20 cellular contexts compared by ENCODE assay signal in genomic region chrX:44918722-44919121, GRCh38. TPM values are rescaled to one million over a fixed set of nuclear protein-coding genes. Genes with fewer than 3 reads are reported as not detected.
DNase-seq lines count a peak whose midpoint lies in the region; ATAC-seq, FAIRE-seq and TF ChIP-seq lines count a peak whose summit lies in the region.
"Had no signal": no experiment of that assay in that cellular context is flagged by ENCODE, and none has a peak within 500 bp of the region (broad histone marks: within the 10 kb centered on the region; RNA-seq: fewer than 3 reads in every experiment).

No MANE protein-coding gene starts in this region.

- no peak overlapping the region for H3K27ac ChIP-seq in HEK293 (ENCODE audit: extremely low read depth, low read depth, low read length)
- no peak overlapping the region for H3K27ac ChIP-seq in K562 (ENCODE audit: extremely low read depth, low read depth, low read length)
- peak overlapping the region; percentile 8 for H3K27ac ChIP-seq in neutrophil
- no peak overlapping the region for H3K27ac ChIP-seq in effector memory CD4-positive, alpha-beta T cell (ENCODE audit: insufficient read depth, low read length, poor library complexity, severe bottlenecking)
- H3K27ac ChIP-seq in OCI-LY7 (ENCODE audit: low read depth, low read length, poor library complexity, severe bottlenecking), result no peak overlapping the region
- H3K27ac ChIP-seq: BLaER1, KMS-11 had no signal

- H3K4me1 ChIP-seq in HEK293 (ENCODE audit: control insufficient read depth, insufficient read depth, low read length) (peaks cover 21% of the 10 kb centered on the region), K562 (replicated peaks in 1 of 2; ENCODE audit: control insufficient read depth in 2 of 2, insufficient read depth in 2 of 2, low read length in 2 of 2) (peaks cover 16 to 17% of the 10 kb centered on the region in 2 experiments; a peak in 4 of 5 replicates), neutrophil (ENCODE audit: control insufficient read depth in 1 of 2, insufficient read depth in 1 of 2, low read depth in 1 of 2, low read length in 1 of 2) (peaks cover 61 to 96% of the 10 kb centered on the region in 2 experiments), OCI-LY7 (ENCODE audit: insufficient read depth, low read length, poor library complexity, severe bottlenecking) (peaks cover 19% of the 10 kb centered on the region)
- H3K4me1 ChIP-seq in effector memory CD4-positive, alpha-beta T cell (ENCODE audit: control insufficient read depth, insufficient read depth, low read length, poor library complexity, severe bottlenecking), result peaks cover 4% of the 10 kb centered on the region

- no peak for FAIRE-seq in K562 (lab: Jason Lieb, UNC)
- FAIRE-seq: G401.6, GM12892, H1, HepG2 had no signal

- TF ChIP-seq CTCF in HEK293 (tag by site-specific recombination; IDR thresholded peaks at IDR 0.05) (no peak), LNCaP clone FGC (IDR thresholded peaks at IDR 0.05; ENCODE audit: control insufficient read depth, extremely low read depth, insufficient read depth) (no peak), K562 (IDR thresholded peaks at IDR 0.05 in 2 of 3, conservative IDR thresholded peaks at IDR 0.05 in 1 of 3; ENCODE audit: insufficient read depth in 2 of 3, low read depth in 1 of 3, low read length in 3 of 3) (no peak), neutrophil (IDR thresholded peaks at IDR 0.05) (no peak), GM13976 (IDR thresholded peaks at IDR 0.05; ENCODE audit: borderline replicate concordance, control extremely low read depth, extremely low read depth, insufficient read depth, missing control alignments) (no peak), GM10248 (IDR thresholded peaks at IDR 0.05; ENCODE audit: control extremely low read depth, extremely low read depth, low read depth, missing control alignments) (no peak), OCI-LY7 (conservative IDR thresholded peaks at IDR 0.05; ENCODE audit: low read length) (no peak)

- DNase-seq in LNCaP clone FGC (ENCODE audit: low read depth), result peak; percentile 35
- no peak for DNase-seq in K562 (ENCODE audit: extremely low read depth in 1 of 4, low spot score in 3 of 4)
- no peak for DNase-seq in GM13976 (ENCODE audit: low spot score)
- DNase-seq in GM10248 (ENCODE audit: extremely low spot score), result no peak
- DNase-seq in effector memory CD4-positive, alpha-beta T cell, result no peak
- DNase-seq in OCI-LY7 (ENCODE audit: low spot score), result no peak
- DNase-seq: 8988T; CD4-positive, alpha-beta memory T cell; DMS153; DND-41; HFFc6 had no signal

- TF ChIP-seq POLR2A in K562 (conservative IDR thresholded peaks at IDR 0.05), result no peak

- POLR2A ChIA-PET in HEK293 (lab: Yijun Ruan, JAX) (interaction anchor here (0.7 kb wide), 1 partner anchor 46 kb away, joined by 7 read pairs; no protein-coding TSS in a partner anchor), K562 (lab: Yijun Ruan, JAX) (no interaction called here), GM10248 (lab: Yijun Ruan, JAX) (no interaction called here), OCI-LY7 (lab: Charles Lee) (interaction anchor here (0.6 to 0.7 kb wide), 2 partner anchors 11 to 343 kb away, joined by 3 read pairs; no protein-coding TSS in a partner anchor)

- 69% methylated on average over 1 of the region's 1 CpG for WGBS in K562 (ENCODE audit: insufficient coverage, low coverage, missing lambda C conversion rate)

- intact Hi-C loops in K562 (cut with micrococcal nuclease), result loop anchor here (10.0 kb wide), 1 partner anchor 146 kb away; no protein-coding TSS in a partner anchor
- intact Hi-C loops in OCI-LY7 (cut with micrococcal nuclease; ENCODE audit: unreplicated experiment), result no loop called here

- peaks cover 93% of the 10 kb centered on the region for H3K79me2 ChIP-seq in K562 (ENCODE audit: control insufficient read depth, insufficient read depth, low read length)
- peaks cover 86% of the 10 kb centered on the region for H3K79me2 ChIP-seq in OCI-LY7 (ENCODE audit: insufficient read depth, low read depth, low read length)

- H3K9me3 ChIP-seq in HEK293 (ENCODE audit: control insufficient read depth, insufficient read depth, low read depth, low read length), result no peaks in the 10 kb centered on the region
- no peaks in the 10 kb centered on the region for H3K9me3 ChIP-seq in K562 (replicated peaks; ENCODE audit: control insufficient read depth, insufficient read depth, low read depth, low read length)
- no peaks in the 10 kb centered on the region for H3K9me3 ChIP-seq in neutrophil
- H3K9me3 ChIP-seq in effector memory CD4-positive, alpha-beta T cell (ENCODE audit: control insufficient read depth, low read length), result no peaks in the 10 kb centered on the region
- H3K9me3 ChIP-seq in OCI-LY7 (ENCODE audit: low read length), result no peaks in the 10 kb centered on the region
- H3K9me3 ChIP-seq: HAP-1 had no signal

- CTCF ChIA-PET in HEK293 (lab: Yijun Ruan, JAX), result no interaction called here
- CTCF ChIA-PET in K562 (lab: Yijun Ruan, JAX; ENCODE audit: low intra/inter-chr PET ratio), result no interaction called here
- CTCF ChIA-PET in GM10248 (lab: Yijun Ruan, JAX), result no interaction called here
- CTCF ChIA-PET in OCI-LY7 (lab: Charles Lee; ENCODE audit: unreplicated experiment), result no interaction called here

- no TSS peak for BruUV-seq in K562 (replicated peaks; lab: Mats Ljungman, UMichigan)
- BruUV-seq in OCI-LY7 (replicated peaks; lab: Mats Ljungman, UMichigan), result no TSS peak

- peaks cover 0 to 3% of the 10 kb centered on the region in 2 experiments; a peak in 1 of 3 replicates for H3K36me3 ChIP-seq in HEK293 (ENCODE audit: control insufficient read depth in 2 of 2, insufficient read depth in 1 of 2, low read length in 2 of 2)
- no peaks in the 10 kb centered on the region; the same call in 2 of the 3 replicates for H3K36me3 ChIP-seq in K562 (ENCODE audit: control insufficient read depth, insufficient read depth, low read length)
- no peaks in the 10 kb centered on the region for H3K36me3 ChIP-seq in neutrophil
- H3K36me3 ChIP-seq in effector memory CD4-positive, alpha-beta T cell (ENCODE audit: control insufficient read depth, insufficient read depth, low read length), result no peaks in the 10 kb centered on the region
- H3K36me3 ChIP-seq in OCI-LY7 (ENCODE audit: insufficient read depth, low read length), result no peaks in the 10 kb centered on the region
- H3K36me3 ChIP-seq: HAP-1 had no signal

- in situ Hi-C loops in K562 (cut with MboI), result no loop called here
- in situ Hi-C loops in GM13976 (cut with MboI; ENCODE audit: low sequenced_read_pairs, unreplicated experiment), result no loop called here

- H3K9ac ChIP-seq in K562 (ENCODE audit: insufficient read depth in 1 of 2, low read depth in 2 of 2, low read length in 2 of 2), result no peak overlapping the region
- H3K9ac ChIP-seq: BLaER1, KMS-11 had no signal

- TF ChIP-seq EP300 in K562 (IDR thresholded peaks at IDR 0.05; ENCODE audit: low read length), result no peak

- H3K4me3 ChIP-seq in HEK293 (ENCODE audit: low read depth, low read length) (no peak overlapping the region), LNCaP clone FGC (ENCODE audit: low read depth, low read length) (no peak overlapping the region), K562 (no peak overlapping the region), neutrophil (ENCODE audit: low read depth in 1 of 2, low read length in 1 of 2) (no peak overlapping the region), OCI-LY7 (ENCODE audit: low read depth, low read length, poor library complexity, severe bottlenecking) (no peak overlapping the region)
- H3K4me3 ChIP-seq in effector memory CD4-positive, alpha-beta T cell (ENCODE audit: insufficient read depth, low read depth, low read length, poor library complexity, severe bottlenecking), result no peak overlapping the region
- H3K4me3 ChIP-seq: BLaER1, HAP-1 had no signal

- H2AFZ ChIP-seq in K562 (ENCODE audit: low read depth, low read length), result no peak overlapping the region
- no peak overlapping the region for H2AFZ ChIP-seq in OCI-LY7 (ENCODE audit: low read length)

- 0 out of 2 replicates have a peak, but pooled peaks cover 3% of the 10 kb centered on the region for H4K20me1 ChIP-seq in K562 (replicated peaks; ENCODE audit: control insufficient read depth, insufficient read depth, low read length)
- H4K20me1 ChIP-seq in OCI-LY7 (ENCODE audit: insufficient read depth, low read length), result no peaks in the 10 kb centered on the region; the same call in none of the 2 replicates

- TF ChIP-seq RAD21 in K562 (CRISPR knock-in tag; conservative IDR thresholded peaks at IDR 0.05 in 1 of 2, IDR thresholded peaks at IDR 0.05 in 1 of 2), result no peak

- H3K9me1 ChIP-seq in K562 (ENCODE audit: control insufficient read depth, insufficient read depth, low read length), result no peaks in the 10 kb centered on the region

- no peaks in the 10 kb centered on the region for H3K9me2 ChIP-seq in OCI-LY7 (ENCODE audit: insufficient read depth, low read length)

- no peak overlapping the region for H3K4me2 ChIP-seq in K562 (ENCODE audit: insufficient read depth, low read length)
- no peak overlapping the region for H3K4me2 ChIP-seq in OCI-LY7 (ENCODE audit: low read length)
- H3K4me2 ChIP-seq: BLaER1, KMS-11 had no signal

- H3K27me3 ChIP-seq in K562 (ENCODE audit: control insufficient read depth in 2 of 2, insufficient read depth in 2 of 2, low read length in 2 of 2) (no peaks in the 10 kb centered on the region), neutrophil (no peaks in the 10 kb centered on the region)
- H3K27me3 ChIP-seq in effector memory CD4-positive, alpha-beta T cell (replicated peaks; ENCODE audit: control insufficient read depth, insufficient read depth, low read length, poor library complexity, severe bottlenecking), result no peaks in the 10 kb centered on the region
- H3K27me3 ChIP-seq: BLaER1 had no signal

- ATAC-seq in K562, result no peak
- ATAC-seq: HepG2 had no signal

RNA-seq across cellular contexts. Expression of gene KDM6A, which starts 45.7 kb away (rescaled TPM):
- 67.4 and 167 TPM in 2 replicates for total RNA-seq in K562 (2011; cell fraction: chromatin; rRNA removed; ENCODE audit: low replicate concordance)
- total RNA-seq in K562 (2011; cell fraction: nucleolus; rRNA removed), result 29.5 and 35.7 TPM in 2 replicates
- total RNA-seq in K562 (2011; cell fraction: nucleoplasm; rRNA removed), result 52.1 and 74.0 TPM in 2 replicates
- total RNA-seq in K562 (2014; rRNA removed) (14.6 and 18.8 TPM in 2 replicates), K562 (2014; rRNA removed; fragmentation: Illumina TruSeq; extraction: Trizol) (26.9 and 28.3 TPM in 2 replicates), K562 (2015; rRNA removed; fragmentation: Illumina TruSeq; extraction: Trizol) (21.7 and 22.9 TPM in 2 replicates), K562 (2021) (21.0 and 27.5 TPM in 2 replicates), OCI-LY7 (2022) (23.4 and 29.5 TPM in 2 replicates)
- polyA plus RNA-seq in K562 (2011; rRNA removed) (34.3 and 38.0 TPM in 2 replicates), K562 (2014; fragmentation: Illumina TruSeq; extraction: Trizol) (25.3 and 25.5 TPM in 2 replicates), K562 (2014; fragmentation: Nextera tagmentation; extraction: Ambion mirVana) (1 to 10 TPM; 8.4 to 8.9 TPM), K562 (2014; rRNA removed) (16.2 and 23.4 TPM in 2 replicates)
- polyA plus RNA-seq in K562 (2011; cell fraction: cytosol; rRNA removed), result 17.2 and 18.4 TPM in 2 replicates
- 53.5 and 79.2 TPM in 2 replicates for polyA plus RNA-seq in K562 (2011; cell fraction: nucleus; rRNA removed)
- 14.1 and 18.4 TPM in 2 replicates for polyA plus RNA-seq in K562 (2012)
- 67.2 and 73.7 TPM in 2 replicates for polyA minus RNA-seq in K562 (2011; rRNA and poly(A)+ RNA removed)
- polyA minus RNA-seq in K562 (2011; cell fraction: cytosol; rRNA and poly(A)+ RNA removed), result 24.0 and 30.0 TPM in 2 replicates
- polyA minus RNA-seq in K562 (2011; cell fraction: nucleus; rRNA and poly(A)+ RNA removed), result 39.2 and 66.4 TPM in 2 replicates
- 18.8 and 20.5 TPM in 2 replicates for total RNA-seq in OCI-LY7 (2014; rRNA removed; shearing (Covaris generic))

Comparison
In these comparisons a context has a peak if more than half of its experiments do, and no peak if none do; other contexts are left out.
1. POLR2A ChIA-PET loops: an anchor here in HEK293 (0.7 kb wide) and OCI-LY7 (0.6 to 0.7 kb wide); none called in K562 and GM10248.
2. Of the 44 proteins assayed by ChIP-seq in both K562 and HEK293: peak only in K562: none; only in HEK293: ATF2; in both: none; in neither: 43.